11 cellular contexts compared by ENCODE assay signal in genomic region chr15:52171386-52171785, GRCh38. TPM values are rescaled to one million over a fixed set of nuclear protein-coding genes. Genes with fewer than 3 reads are reported as not detected.
DNase-seq lines count a peak whose midpoint lies in the region; ATAC-seq, FAIRE-seq and TF ChIP-seq lines count a peak whose summit lies in the region.
"Had no signal": no experiment of that assay in that cellular context is flagged by ENCODE, and none has a peak within 500 bp of the region (broad histone marks: within the 10 kb centered on the region; RNA-seq: fewer than 3 reads in every experiment).

No MANE protein-coding gene starts in this region.

- H3K9me3 Mint-ChIP-seq in activated T-helper 17 cell treated with anti-CD3 and anti-CD28 coated beads, Interleukin-2, amount 50 U/mL, for 72 hours = no peaks in the 10 kb centered on the region
- no peaks in the 10 kb centered on the region for H3K9me3 Mint-ChIP-seq in type B pancreatic cell

- TF ChIP-seq CTCF in fibroblast of pulmonary artery (IDR thresholded peaks at IDR 0.05; ENCODE audit: low read length, missing control alignments) = peak; percentile 22
- peak; percentile 21 for TF ChIP-seq CTCF in type B pancreatic cell (conservative IDR thresholded peaks at IDR 0.05)
- no peak for TF ChIP-seq CTCF in GM13977 (IDR thresholded peaks at IDR 0.05; ENCODE audit: extremely low read depth, insufficient read depth, missing control alignments)

- H3K4me3 Mint-ChIP-seq in activated T-helper 17 cell treated with anti-CD3 and anti-CD28 coated beads, Interleukin-2, amount 50 U/mL, for 72 hours = peak overlapping the region; percentile 3
- H3K4me3 Mint-ChIP-seq in type B pancreatic cell = no peak overlapping the region

- no peak overlapping the region for H3K4me3 ChIP-seq in fibroblast of pulmonary artery (replicated peaks; ENCODE audit: low read depth, low read length)

- peaks cover 31% of the 10 kb centered on the region for H3K4me1 Mint-ChIP-seq in activated T-helper 17 cell treated with anti-CD3 and anti-CD28 coated beads, Interleukin-2, amount 50 U/mL, for 72 hours
- no peaks in the 10 kb centered on the region for H3K4me1 Mint-ChIP-seq in type B pancreatic cell (ENCODE audit: unreplicated experiment)

- H3K27ac Mint-ChIP-seq in activated T-helper 17 cell treated with anti-CD3 and anti-CD28 coated beads, Interleukin-2, amount 50 U/mL, for 72 hours = no peak overlapping the region
- H3K27ac Mint-ChIP-seq in type B pancreatic cell = no peak overlapping the region

- ATAC-seq in activated T-helper 17 cell treated with anti-CD3 and anti-CD28 coated beads, Interleukin-2, amount 50 U/mL, for 72 hours (replicated peaks) = peak; percentile 37

- FAIRE-seq in GM19239 (lab: Jason Lieb, UNC) = no peak

- in situ Hi-C loops in GM13977 (cut with MboI; ENCODE audit: low pct_unique_long_range_greater_than_20kb, low sequenced_read_pairs, unreplicated experiment) = no loop called here

- H3K27me3 Mint-ChIP-seq in activated T-helper 17 cell treated with anti-CD3 and anti-CD28 coated beads, Interleukin-2, amount 50 U/mL, for 72 hours = no peaks in the 10 kb centered on the region
- no peaks in the 10 kb centered on the region for H3K27me3 Mint-ChIP-seq in type B pancreatic cell

- H3K36me3 Mint-ChIP-seq in activated T-helper 17 cell treated with anti-CD3 and anti-CD28 coated beads, Interleukin-2, amount 50 U/mL, for 72 hours (ENCODE audit: low read depth) = no peaks in the 10 kb centered on the region
- peaks cover 4% of the 10 kb centered on the region for H3K36me3 Mint-ChIP-seq in type B pancreatic cell

- DNase-seq in stimulated activated CD4-positive, alpha-beta T cell treated with anti-CD3 and anti-CD28 coated beads, Interleukin-15, amount 100 ng/mL, for 24 hours = peak; percentile 11
- no peak for DNase-seq in stimulated activated CD4-positive, alpha-beta T cell treated with anti-CD3 and anti-CD28 coated beads, Interleukin-4, amount 100 ng/mL, for 24 hours
- DNase-seq in fibroblast of pulmonary artery (ENCODE audit: low read depth) (peak; percentile 30), type B pancreatic cell (ENCODE audit: extremely low spot score, unreplicated experiment) (peak; percentile 16), DMS53 treated with DMSO at 0.1 percent for 48 hours (lab: John Stamatoyannopoulos, UW; ENCODE audit: unreplicated experiment) (no peak), GM13977 (ENCODE audit: low spot score) (no peak), GM19239 (ENCODE audit: insufficient read length, low spot score) (no peak)
- DNase-seq: erythroblast, occipital lobe had no signal

RNA-seq across cellular contexts. Expression of gene GNB5, which starts 19.8 kb away (rescaled TPM):
- total RNA-seq in activated T-helper 17 cell treated with anti-CD3 and anti-CD28 coated beads, Interleukin-2, amount 50 U/mL, for 72 hours = 10 to 100 TPM; 19.5 to 21.9 TPM
- total RNA-seq in type B pancreatic cell (ENCODE audit: low replicate concordance) = 12.6 and 19.9 TPM in 2 replicates

RNA-seq across cellular contexts. Expression of gene BCL2L10, which starts 58.8 kb away (rescaled TPM):
- total RNA-seq in activated T-helper 17 cell treated with anti-CD3 and anti-CD28 coated beads, Interleukin-2, amount 50 U/mL, for 72 hours = not detected
- 0.81 TPM in 1 of 2 replicates, not detected in the other for total RNA-seq in type B pancreatic cell (ENCODE audit: low replicate concordance)
- total RNA-seq: NCI-H460 had no signal

Comparison
In these comparisons a context has a peak if more than half of its experiments do, and no peak if none do; other contexts are left out.
1. DNase-seq: peak in stimulated activated CD4-positive, alpha-beta T cell treated with anti-CD3 and anti-CD28 coated beads, Interleukin-15, amount 100 ng/mL, for 24 hours (single experiment), fibroblast of pulmonary artery (single experiment) and type B pancreatic cell (single experiment); none in stimulated activated CD4-positive, alpha-beta T cell treated with anti-CD3 and anti-CD28 coated beads, Interleukin-4, amount 100 ng/mL, for 24 hours (single experiment), DMS53 treated with DMSO at 0.1 percent for 48 hours (single experiment), GM13977 (single experiment) and GM19239 (single experiment).